Comparison of ENCODE assay signal across 8 cellular contexts in genomic region chr17:16419074-16419928, GRCh38. TPM values are rescaled to one million over a fixed set of nuclear protein-coding genes. Genes with fewer than 3 reads are reported as not detected.
A peak's percentile ranks its signal among the peaks of the same experiment; 100 is the strongest.
DNase-seq lines count a peak whose midpoint lies in the region; ATAC-seq and TF ChIP-seq lines count a peak whose summit lies in the region.

No MANE protein-coding gene starts in this region.

- no peak overlapping the region for H3K4me3 Mint-ChIP-seq in MCF 10A (ENCODE audit: unreplicated experiment)

- TF ChIP-seq CTCF in MCF 10A (IDR thresholded peaks at IDR 0.05; ENCODE audit: unreplicated experiment) (no peak), upper lobe of right lung (IDR thresholded peaks at IDR 0.05) (no peak)

- peaks cover 47% of the 10 kb centered on the region for H3K36me3 ChIP-seq in upper lobe of right lung

- intact Hi-C loops in MCF 10A (cut with micrococcal nuclease) (no loop called here), upper lobe of right lung (cut with DNase I) (no loop called here)

- H3K27ac ChIP-seq in upper lobe of right lung (peak overlapping the region; percentile 28), substantia nigra (ENCODE audit: low read depth, low read length, poor library complexity, severe bottlenecking) (no peak overlapping the region)

- no peaks in the 10 kb centered on the region for H3K9me3 Mint-ChIP-seq in MCF 10A (ENCODE audit: unreplicated experiment)

- BruUV-seq in MCF 10A (replicated peaks; lab: Mats Ljungman, UMichigan) = no TSS peak

- H3K27ac Mint-ChIP-seq in MCF 10A (ENCODE audit: low read depth, unreplicated experiment) = peak overlapping the region; percentile 82

- DNase-seq in SW480 (ENCODE audit: low spot score) (peak; percentile 86), MCF 10A (ENCODE audit: unreplicated experiment) (peak; percentile 89), myocyte (ENCODE audit: low read depth) (peak; percentile 79), upper lobe of right lung (no peak), substantia nigra (lab: John Stamatoyannopoulos, UW) (no peak), NCI-H1930 (lab: John Stamatoyannopoulos, UW) (no peak)

- ATAC-seq in GM18502 (IDR thresholded peaks at IDR 0.05; ENCODE audit: poor library complexity, unreplicated experiment) = peak; percentile 38
- peak; percentile 38 for ATAC-seq in HG03045 (IDR thresholded peaks at IDR 0.05; ENCODE audit: unreplicated experiment)
- ATAC-seq in upper lobe of right lung = peak; percentile 18

- CTCF ChIA-PET in MCF 10A (lab: Yijun Ruan, JAX) = interaction anchor here (0.5 to 0.8 kb wide), 4 partner anchors 9 to 266 kb away, joined by 3 to 5 read pairs (median 4); no protein-coding TSS in a partner anchor

- no peak overlapping the region for H3K4me3 ChIP-seq in upper lobe of right lung

- no peaks in the 10 kb centered on the region for H3K27me3 Mint-ChIP-seq in MCF 10A (ENCODE audit: insufficient read depth, unreplicated experiment)

- H3K27me3 ChIP-seq in upper lobe of right lung = no peaks in the 10 kb centered on the region

- peaks cover 44% of the 10 kb centered on the region for H3K4me1 ChIP-seq in upper lobe of right lung

- H3K4me1 Mint-ChIP-seq in MCF 10A (ENCODE audit: insufficient read depth, unreplicated experiment) = peaks cover 9% of the 10 kb centered on the region

- no peaks in the 10 kb centered on the region for H3K9me3 ChIP-seq in upper lobe of right lung

- H3K36me3 Mint-ChIP-seq in MCF 10A (ENCODE audit: insufficient read depth, unreplicated experiment) = no peaks in the 10 kb centered on the region

- POLR2A ChIA-PET in MCF 10A (lab: Yijun Ruan, JAX) = interaction anchor here (0.5 to 2.4 kb wide), 7 partner anchors 10 to 311 kb away, joined by 3 to 11 read pairs (median 3); no protein-coding TSS in a partner anchor

RNA-seq across cellular contexts. Expression of gene TRPV2, which starts 3.9 kb away (rescaled TPM):
- total RNA-seq in MCF 10A (2022) (not detected in 2 replicates), myocyte (13.1 and 16.1 TPM in 2 replicates), upper lobe of right lung (86.5 TPM)
- 30.3 TPM for polyA plus RNA-seq in myocyte (2012)

RNA-seq across cellular contexts. Expression of gene UBB, which starts 38.4 kb away (rescaled TPM):
- total RNA-seq in MCF 10A (2022) (626 and 729 TPM in 2 replicates), myocyte (823 and 904 TPM in 2 replicates), upper lobe of right lung (1,410 TPM)
- 2,496 TPM for polyA plus RNA-seq in myocyte (2012)

Comparison
In these comparisons a context has a peak if more than half of its experiments do, and no peak if none do; other contexts are left out.
1. DNase-seq: peak in SW480 (single experiment), MCF 10A (single experiment) and myocyte (single experiment); none in upper lobe of right lung (single experiment), substantia nigra (0 of 49) and NCI-H1930 (0 of 2).
2. RNA of gene TRPV2, which starts 3.9 kb away (total RNA-seq): 86.5 TPM in upper lobe of right lung (single experiment) and 13.1 to 16.1 TPM in myocyte; not detected in MCF 10A; every median in the first group is over 10 times any median in the second.
3. Peak in every context shown above with its lines, with median percentiles within 50 percentile points of each other: ATAC-seq.